In genomic region chr15:74950078-74951000, GRCh38 we compare ENCODE assay signal across 8 cellular contexts. TPM values are rescaled to one million over a fixed set of nuclear protein-coding genes. Genes with fewer than 3 reads are reported as not detected.
A peak's percentile ranks its signal among the peaks of the same experiment; 100 is the strongest.
DNase-seq lines count a peak whose midpoint lies in the region; ATAC-seq and TF ChIP-seq lines count a peak whose summit lies in the region.

No MANE protein-coding gene starts in this region.

- H3K36me3 ChIP-seq in MM.1S (replicated peaks; ENCODE audit: insufficient read depth, low read length) (no peaks in the 10 kb centered on the region), heart left ventricle (no peaks in the 10 kb centered on the region)

- ATAC-seq in heart left ventricle = peak in 3 of 4 donors; percentile 68 to 83 (median 77)
- no peak for ATAC-seq in GM18502 (IDR thresholded peaks at IDR 0.05; ENCODE audit: poor library complexity, unreplicated experiment)
- ATAC-seq in GM18868 (IDR thresholded peaks at IDR 0.05; ENCODE audit: unreplicated experiment) = no peak

- no peak overlapping the region for H3K4me2 ChIP-seq in MM.1S (ENCODE audit: low read depth, low read length)

- no peaks in the 10 kb centered on the region for H3K27me3 ChIP-seq in MM.1S (replicated peaks; ENCODE audit: insufficient read depth, low read length)
- H3K27me3 ChIP-seq in heart left ventricle = no peaks in the 10 kb centered on the region

- no peaks in the 10 kb centered on the region for H3K9me2 ChIP-seq in MM.1S (replicated peaks; ENCODE audit: insufficient read depth, low read length)

- H3K4me3 ChIP-seq in MM.1S (ENCODE audit: low read length) (no peak overlapping the region), heart left ventricle (no peak overlapping the region)

- DNase-seq in ELR (ENCODE audit: low read depth) = peak; percentile 73
- DNase-seq in MM.1S = peak; percentile 73
- peak; percentile 64 for DNase-seq in SKM-1 treated with dmso at 0.1 percent for 144 hours (lab: John Stamatoyannopoulos, UW; ENCODE audit: unreplicated experiment)
- peak; percentile 79 for DNase-seq in activated naive CD4-positive, alpha-beta T cell treated with anti-CD3 and anti-CD28 coated beads, Interleukin-2, amount 50 U/mL, for 16 hours
- peak in 4 of 5 donors; percentile 55 to 70 (median 56) for DNase-seq in heart left ventricle
- DNase-seq in renal cortical epithelial cell (ENCODE audit: low read depth) = peak; percentile 66

- H2AFZ ChIP-seq in MM.1S (ENCODE audit: low read length) = no peak overlapping the region

- H3F3A ChIP-seq in MM.1S (ENCODE audit: insufficient read depth, low read length) = no peaks in the 10 kb centered on the region

- peak; percentile 99 for TF ChIP-seq CTCF in MM.1S (IDR thresholded peaks at IDR 0.05; ENCODE audit: low read length)
- peak; percentile 92 to 98 (median 95) for TF ChIP-seq CTCF in heart left ventricle (IDR thresholded peaks at IDR 0.05)

- no peak overlapping the region for H3K9ac ChIP-seq in MM.1S (ENCODE audit: low read length)

- H3K9me3 ChIP-seq in MM.1S (replicated peaks; ENCODE audit: insufficient read depth, low read length) (no peaks in the 10 kb centered on the region), heart left ventricle (no peaks in the 10 kb centered on the region)

- WGBS in heart left ventricle, 4 donors = 51 to 58% (median 55%) methylated on average over 9 of the region's 9 CpGs

- no peak overlapping the region for H3K27ac ChIP-seq in MM.1S (ENCODE audit: low read length)
- no peak overlapping the region for H3K27ac ChIP-seq in heart left ventricle

- intact Hi-C loops in heart left ventricle (cut with DNase I) = loop anchor here (1.0 to 10.0 kb wide), 8 partner anchors 108 to 318 kb away; partner anchors contain the start of genes C15orf39 (in 3 of the 10) and ULK3 (in 1 of the 10)

- no peaks in the 10 kb centered on the region; the same call in 1 of the 2 replicates for H3K4me1 ChIP-seq in MM.1S (ENCODE audit: low read length)
- peaks cover 0 to 19% (median 9%) of the 10 kb centered on the region in 12 donors for H3K4me1 ChIP-seq in heart left ventricle

- no peak for TF ChIP-seq POLR2A in heart left ventricle (IDR thresholded peaks at IDR 0.05)

- no peaks in the 10 kb centered on the region for H4K20me1 ChIP-seq in MM.1S (ENCODE audit: insufficient read depth, low read length)

- peaks cover 7% of the 10 kb centered on the region for H3K79me2 ChIP-seq in MM.1S (ENCODE audit: low read length)

RNA-seq across cellular contexts. Expression of gene RPP25, which starts 6.2 kb away (rescaled TPM):
- total RNA-seq in heart left ventricle = 1 to 10 TPM; 1.1 to 5.8 (median 2.1) TPM
- 1 to 10 TPM; 1.6 to 4.0 TPM for polyA plus RNA-seq in heart left ventricle
- total RNA-seq in renal cortical epithelial cell = 2.1 and 3.3 TPM in 2 replicates

RNA-seq across cellular contexts. Expression of gene COX5A, which starts 12.5 kb away (rescaled TPM):
- 1,000 to 10,000 TPM in 5 of 9 donors, 100 to 1,000 TPM in 4; 754 to 1,537 (median 1,120) TPM for total RNA-seq in heart left ventricle
- 1,000 to 10,000 TPM; 1,480 to 2,918 TPM for polyA plus RNA-seq in heart left ventricle
- total RNA-seq in renal cortical epithelial cell = 48.4 and 71.7 TPM in 2 replicates

RNA-seq across cellular contexts. Expression of gene FAM219B, which starts 43.7 kb away (rescaled TPM):
- 100 to 1,000 TPM in 3 of 9 donors, 10 to 100 TPM in 6; 37.0 to 110 (median 88.8) TPM for total RNA-seq in heart left ventricle
- 10 to 100 TPM; 31.3 to 39.0 TPM for polyA plus RNA-seq in heart left ventricle
- 34.9 and 47.0 TPM in 2 replicates for total RNA-seq in renal cortical epithelial cell

RNA-seq across cellular contexts. Expression of gene SCAMP5, which starts 45.0 kb away (rescaled TPM):
- total RNA-seq in heart left ventricle = 1 to 10 TPM; 1.7 to 7.1 (median 4.2) TPM
- polyA plus RNA-seq in heart left ventricle = 1 to 10 TPM in 1 of 2 donors, under 1 TPM in 1; 0.91 to 7.4 TPM
- total RNA-seq in renal cortical epithelial cell = 0.69 and 10.6 TPM in 2 replicates

Comparison
In these comparisons a context has a peak if more than half of its experiments do, and no peak if none do; other contexts are left out.
1. ATAC-seq: peak in heart left ventricle (3 of 4); none in GM18502 (single experiment) and GM18868 (single experiment).
2. RNA of gene COX5A, which starts 12.5 kb away (total RNA-seq): 754 to 1,537 TPM in heart left ventricle; 48.4 to 71.7 TPM in renal cortical epithelial cell; every median in the first group is over 10 times any median in the second.
3. Peak in every context shown above with its lines, with median percentiles within 50 percentile points of each other: DNase-seq.